ENCODE assay signal across 12 cellular contexts in genomic region chr3:47228088-47228487, GRCh38. TPM values are rescaled to one million over a fixed set of nuclear protein-coding genes. Genes with fewer than 3 reads are reported as not detected.
DNase-seq lines count a peak whose midpoint lies in the region; ATAC-seq, FAIRE-seq and TF ChIP-seq lines count a peak whose summit lies in the region.
"Had no signal": no experiment of that assay in that cellular context is flagged by ENCODE, and none has a peak within 500 bp of the region (broad histone marks: within the 10 kb centered on the region; RNA-seq: fewer than 3 reads in every experiment).

No MANE protein-coding gene starts in this region.

- H3K27me3 Mint-ChIP-seq in CD14-positive monocyte (ENCODE audit: low read depth in 3 of 3) (peaks cover 0 to 2% (median 2%) of the 10 kb centered on the region in 3 donors), chondrocyte (ENCODE audit: low read depth) (no peaks in the 10 kb centered on the region)
- H3K27me3 Mint-ChIP-seq: activated naive CD8-positive, alpha-beta T cell had no signal

- TF ChIP-seq CTCF in CD14-positive monocyte (IDR thresholded peaks at IDR 0.05), result no peak
- no peak for TF ChIP-seq CTCF in GM20000 (IDR thresholded peaks at IDR 0.05; ENCODE audit: extremely low read depth, missing control alignments)
- TF ChIP-seq CTCF in chondrocyte (IDR thresholded peaks at IDR 0.05), result no peak

- intact Hi-C loops in CD14-positive monocyte (cut with micrococcal nuclease), result loop anchor here in 1 of 2 donors (10.0 kb wide), 1 partner anchor 253 kb away; the partner anchor contains the start of genes CCDC12 and NBEAL2

- DNase-seq in CD14-positive monocyte (ENCODE audit: low spot score), result no peak
- DNase-seq in GM20000 (ENCODE audit: low spot score), result peak; percentile 47
- DNase-seq in chondrocyte (ENCODE audit: low spot score), result no peak
- no peak for DNase-seq in small intestine
- no peak for DNase-seq in activated effector memory CD4-positive, alpha-beta T cell treated with anti-CD3 and anti-CD28 coated beads, Interleukin-2, amount 50 U/mL, for 16 hours
- DNase-seq in amygdala (lab: John Stamatoyannopoulos, UW), result no peak
- no peak for DNase-seq in NCI-H187 treated with DMSO at 0.1 percent for 48 hours (lab: John Stamatoyannopoulos, UW)
- DNase-seq: NCI-H1105 treated with DMSO at 0.1 percent for 48 hours, SHP77 treated with DMSO at 0.1 percent for 48 hours, uterus had no signal

- H3K36me3 ChIP-seq in small intestine (ENCODE audit: control insufficient read depth in 2 of 2, insufficient read depth in 2 of 2, low read length in 2 of 2), result no peaks in the 10 kb centered on the region
- H3K36me3 ChIP-seq: uterus had no signal

- H3K27ac Mint-ChIP-seq in CD14-positive monocyte, result peak overlapping the region in 6 of 7 donors; percentile 79 to 88 (median 86)
- peak overlapping the region; percentile 8 for H3K27ac Mint-ChIP-seq in chondrocyte (ENCODE audit: unreplicated experiment)
- H3K27ac Mint-ChIP-seq: activated naive CD8-positive, alpha-beta T cell had no signal

- peaks cover 0 to 2% of the 10 kb centered on the region in 2 donors for H3K27me3 ChIP-seq in small intestine (ENCODE audit: control insufficient read depth in 2 of 2, insufficient read depth in 2 of 2, low read length in 2 of 2)
- H3K27me3 ChIP-seq: uterus had no signal

- no peak overlapping the region for H3K27ac ChIP-seq in small intestine (ENCODE audit: low read depth in 1 of 2, low read length in 1 of 2)
- H3K27ac ChIP-seq: uterus had no signal

- peak overlapping the region; percentile 57 to 75 for H3K4me3 Mint-ChIP-seq in CD14-positive monocyte
- H3K4me3 Mint-ChIP-seq in chondrocyte (ENCODE audit: unreplicated experiment), result no peak overlapping the region
- H3K4me3 Mint-ChIP-seq: activated naive CD8-positive, alpha-beta T cell had no signal

- no peaks in the 10 kb centered on the region for H3K9me3 ChIP-seq in small intestine (ENCODE audit: control insufficient read depth, low read depth)
- H3K9me3 ChIP-seq: uterus had no signal

- H3K9me3 Mint-ChIP-seq in CD14-positive monocyte, result peaks cover 0 to 4% (median 0%) of the 10 kb centered on the region in 7 donors
- H3K9me3 Mint-ChIP-seq in chondrocyte (ENCODE audit: low read depth), result no peaks in the 10 kb centered on the region

- H3K36me3 Mint-ChIP-seq in CD14-positive monocyte, result peaks cover 0 to 1% of the 10 kb centered on the region in 2 donors
- no peaks in the 10 kb centered on the region for H3K36me3 Mint-ChIP-seq in chondrocyte (ENCODE audit: low read depth)
- H3K36me3 Mint-ChIP-seq: activated naive CD8-positive, alpha-beta T cell had no signal

- WGBS in small intestine, 3 donors, result 57 to 75% (median 60%) methylated on average over 1 of the region's 1 CpG

- ATAC-seq in HG03135 (IDR thresholded peaks at IDR 0.05; ENCODE audit: unreplicated experiment), result peak; percentile 57

- H3K4me1 ChIP-seq in small intestine (ENCODE audit: control insufficient read depth in 2 of 2, insufficient read depth in 1 of 2, low read depth in 1 of 2, low read length in 1 of 2), result no peaks in the 10 kb centered on the region
- H3K4me1 ChIP-seq: uterus had no signal

- no peak overlapping the region for H3K4me3 ChIP-seq in small intestine (ENCODE audit: low read depth in 1 of 2, low read length in 2 of 2)
- H3K4me3 ChIP-seq: uterus had no signal

- FAIRE-seq in small intestine (lab: Jason Lieb, UNC), result no peak

- peaks cover 54% of the 10 kb centered on the region for H3K4me1 Mint-ChIP-seq in CD14-positive monocyte
- peaks cover 12% of the 10 kb centered on the region for H3K4me1 Mint-ChIP-seq in chondrocyte (ENCODE audit: low read depth)

RNA-seq across cellular contexts. Expression of gene KIF9, which starts 54.5 kb away (rescaled TPM):
- polyA plus RNA-seq in CD14-positive monocyte (1 to 10 TPM; 3.8 to 5.1 TPM), small intestine (10 to 100 TPM in 2 of 3 donors, 1 to 10 TPM in 1; 8.5 to 19.3 (median 10.8) TPM)
- total RNA-seq in chondrocyte, result 3.9 to 4.5 TPM (median 4.3 TPM) in 3 replicates

RNA-seq across cellular contexts. Expression of gene KLHL18, which starts 54.7 kb away (rescaled TPM):
- 10 to 100 TPM; 45.3 to 63.3 TPM for polyA plus RNA-seq in CD14-positive monocyte
- 31.9 to 34.6 TPM (median 32.3 TPM) in 3 replicates for total RNA-seq in chondrocyte
- polyA plus RNA-seq in small intestine, result 10 to 100 TPM; 14.6 to 23.3 (median 20.5) TPM
